ENCODE assay signal across 1 cellular context in the genomic region with DNA sequence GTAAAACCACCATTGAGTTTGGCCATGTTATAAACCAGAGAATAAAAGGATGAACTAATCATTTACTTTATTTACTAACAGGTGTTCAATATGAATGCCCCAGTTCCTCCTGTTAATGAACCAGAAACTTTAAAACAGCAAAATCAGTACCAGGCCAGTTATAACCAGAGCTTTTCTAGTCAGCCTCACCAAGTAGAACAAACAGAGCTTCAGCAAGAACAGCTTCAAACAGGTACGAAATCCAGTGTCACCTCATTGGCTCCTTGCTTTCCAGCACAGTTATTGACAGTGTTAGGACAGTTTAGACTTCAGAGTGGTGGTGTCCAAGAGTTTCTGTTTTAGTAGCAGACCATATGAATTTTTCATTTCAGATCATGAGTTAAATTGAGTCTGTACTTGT.
TF ChIP-seq lines count a peak whose summit lies in the region.

No MANE protein-coding gene starts in this region.

TF ChIP-seq in GM12878, 131 proteins besides CTCF, POLR2A, EP300 and RAD21:
- no peak for TF ChIP-seq SMARCA5 (IDR thresholded peaks at IDR 0.05)
- TF ChIP-seq RBBP5 (conservative IDR thresholded peaks at IDR 0.05), result no peak
- no peak for TF ChIP-seq SP1 (IDR thresholded peaks at IDR 0.05; ENCODE audit: low read depth, low read length)
- TF ChIP-seq RB1 (IDR thresholded peaks at IDR 0.05; ENCODE audit: borderline replicate concordance), result no peak
- TF ChIP-seq KAT2A (conservative IDR thresholded peaks at IDR 0.05; ENCODE audit: control insufficient read depth, low read depth, low read length), result no peak
- TF ChIP-seq, protein P1, sequence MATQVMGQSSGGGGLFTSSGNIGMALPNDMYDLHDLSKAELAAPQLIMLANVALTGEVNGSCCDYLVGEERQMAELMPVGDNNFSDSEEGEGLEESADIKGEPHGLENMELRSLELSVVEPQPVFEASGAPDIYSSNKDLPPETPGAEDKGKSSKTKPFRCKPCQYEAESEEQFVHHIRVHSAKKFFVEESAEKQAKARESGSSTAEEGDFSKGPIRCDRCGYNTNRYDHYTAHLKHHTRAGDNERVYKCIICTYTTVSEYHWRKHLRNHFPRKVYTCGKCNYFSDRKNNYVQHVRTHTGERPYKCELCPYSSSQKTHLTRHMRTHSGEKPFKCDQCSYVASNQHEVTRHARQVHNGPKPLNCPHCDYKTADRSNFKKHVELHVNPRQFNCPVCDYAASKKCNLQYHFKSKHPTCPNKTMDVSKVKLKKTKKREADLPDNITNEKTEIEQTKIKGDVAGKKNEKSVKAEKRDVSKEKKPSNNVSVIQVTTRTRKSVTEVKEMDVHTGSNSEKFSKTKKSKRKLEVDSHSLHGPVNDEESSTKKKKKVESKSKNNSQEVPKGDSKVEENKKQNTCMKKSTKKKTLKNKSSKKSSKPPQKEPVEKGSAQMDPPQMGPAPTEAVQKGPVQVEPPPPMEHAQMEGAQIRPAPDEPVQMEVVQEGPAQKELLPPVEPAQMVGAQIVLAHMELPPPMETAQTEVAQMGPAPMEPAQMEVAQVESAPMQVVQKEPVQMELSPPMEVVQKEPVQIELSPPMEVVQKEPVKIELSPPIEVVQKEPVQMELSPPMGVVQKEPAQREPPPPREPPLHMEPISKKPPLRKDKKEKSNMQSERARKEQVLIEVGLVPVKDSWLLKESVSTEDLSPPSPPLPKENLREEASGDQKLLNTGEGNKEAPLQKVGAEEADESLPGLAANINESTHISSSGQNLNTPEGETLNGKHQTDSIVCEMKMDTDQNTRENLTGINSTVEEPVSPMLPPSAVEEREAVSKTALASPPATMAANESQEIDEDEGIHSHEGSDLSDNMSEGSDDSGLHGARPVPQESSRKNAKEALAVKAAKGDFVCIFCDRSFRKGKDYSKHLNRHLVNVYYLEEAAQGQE (IDR thresholded peaks at IDR 0.05; ENCODE audit: low read depth, low read length), result no peak
- TF ChIP-seq BRCA1 (IDR thresholded peaks at IDR 0.05; ENCODE audit: low read depth, low read length), result no peak
- TF ChIP-seq, protein P2, sequence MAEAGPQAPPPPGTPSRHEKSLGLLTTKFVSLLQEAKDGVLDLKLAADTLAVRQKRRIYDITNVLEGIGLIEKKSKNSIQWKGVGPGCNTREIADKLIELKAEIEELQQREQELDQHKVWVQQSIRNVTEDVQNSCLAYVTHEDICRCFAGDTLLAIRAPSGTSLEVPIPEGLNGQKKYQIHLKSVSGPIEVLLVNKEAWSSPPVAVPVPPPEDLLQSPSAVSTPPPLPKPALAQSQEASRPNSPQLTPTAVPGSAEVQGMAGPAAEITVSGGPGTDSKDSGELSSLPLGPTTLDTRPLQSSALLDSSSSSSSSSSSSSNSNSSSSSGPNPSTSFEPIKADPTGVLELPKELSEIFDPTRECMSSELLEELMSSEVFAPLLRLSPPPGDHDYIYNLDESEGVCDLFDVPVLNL (IDR thresholded peaks at IDR 0.05; ENCODE audit: low read depth, low read length), result no peak
- TF ChIP-seq HDAC6 (IDR thresholded peaks at IDR 0.05; ENCODE audit: unreplicated experiment), result no peak
- no peak for TF ChIP-seq SRF (IDR thresholded peaks at IDR 0.05; ENCODE audit: low read depth in 2 of 2, low read length in 2 of 2)
- TF ChIP-seq POU2F2 (IDR thresholded peaks at IDR 0.05; ENCODE audit: borderline replicate concordance, low read depth, low read length), result no peak
- TF ChIP-seq, protein P3, sequence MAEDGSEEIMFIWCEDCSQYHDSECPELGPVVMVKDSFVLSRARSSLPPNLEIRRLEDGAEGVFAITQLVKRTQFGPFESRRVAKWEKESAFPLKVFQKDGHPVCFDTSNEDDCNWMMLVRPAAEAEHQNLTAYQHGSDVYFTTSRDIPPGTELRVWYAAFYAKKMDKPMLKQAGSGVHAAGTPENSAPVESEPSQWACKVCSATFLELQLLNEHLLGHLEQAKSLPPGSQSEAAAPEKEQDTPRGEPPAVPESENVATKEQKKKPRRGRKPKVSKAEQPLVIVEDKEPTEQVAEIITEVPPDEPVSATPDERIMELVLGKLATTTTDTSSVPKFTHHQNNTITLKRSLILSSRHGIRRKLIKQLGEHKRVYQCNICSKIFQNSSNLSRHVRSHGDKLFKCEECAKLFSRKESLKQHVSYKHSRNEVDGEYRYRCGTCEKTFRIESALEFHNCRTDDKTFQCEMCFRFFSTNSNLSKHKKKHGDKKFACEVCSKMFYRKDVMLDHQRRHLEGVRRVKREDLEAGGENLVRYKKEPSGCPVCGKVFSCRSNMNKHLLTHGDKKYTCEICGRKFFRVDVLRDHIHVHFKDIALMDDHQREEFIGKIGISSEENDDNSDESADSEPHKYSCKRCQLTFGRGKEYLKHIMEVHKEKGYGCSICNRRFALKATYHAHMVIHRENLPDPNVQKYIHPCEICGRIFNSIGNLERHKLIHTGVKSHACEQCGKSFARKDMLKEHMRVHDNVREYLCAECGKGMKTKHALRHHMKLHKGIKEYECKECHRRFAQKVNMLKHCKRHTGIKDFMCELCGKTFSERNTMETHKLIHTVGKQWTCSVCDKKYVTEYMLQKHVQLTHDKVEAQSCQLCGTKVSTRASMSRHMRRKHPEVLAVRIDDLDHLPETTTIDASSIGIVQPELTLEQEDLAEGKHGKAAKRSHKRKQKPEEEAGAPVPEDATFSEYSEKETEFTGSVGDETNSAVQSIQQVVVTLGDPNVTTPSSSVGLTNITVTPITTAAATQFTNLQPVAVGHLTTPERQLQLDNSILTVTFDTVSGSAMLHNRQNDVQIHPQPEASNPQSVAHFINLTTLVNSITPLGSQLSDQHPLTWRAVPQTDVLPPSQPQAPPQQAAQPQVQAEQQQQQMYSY (CRISPR knock-in tag; IDR thresholded peaks at IDR 0.05), result no peak
